8 cellular contexts compared by ENCODE assay signal in genomic region chr10:112184052-112184371, GRCh38. TPM values are rescaled to one million over a fixed set of nuclear protein-coding genes. Genes with fewer than 3 reads are reported as not detected.
A peak's percentile ranks its signal among the peaks of the same experiment; 100 is the strongest.
DNase-seq lines count a peak whose midpoint lies in the region; ATAC-seq lines count a peak whose summit lies in the region.

No MANE protein-coding gene starts in this region.

- peak overlapping the region; percentile 38 for H3K27ac ChIP-seq in stomach smooth muscle (ENCODE audit: low read length)

- H3K4me1 Mint-ChIP-seq in activated T-helper 17 cell treated with anti-CD3 and anti-CD28 coated beads, Interleukin-2, amount 50 U/mL, for 72 hours: peaks cover 5% of the 10 kb centered on the region

- no peaks in the 10 kb centered on the region for H3K27me3 ChIP-seq in stomach smooth muscle (ENCODE audit: control insufficient read depth in 1 of 2, insufficient read depth in 2 of 2, low read length in 2 of 2)

- H3K4me3 ChIP-seq in iPS-18c (ENCODE audit: insufficient read depth, low read depth, low read length): peak overlapping the region; percentile 88
- peak overlapping the region; percentile 88 to 99 for H3K4me3 ChIP-seq in stomach smooth muscle (ENCODE audit: low read length in 2 of 2)

- peaks cover 3% of the 10 kb centered on the region for H3K9me3 Mint-ChIP-seq in activated T-helper 17 cell treated with anti-CD3 and anti-CD28 coated beads, Interleukin-2, amount 50 U/mL, for 72 hours

- peak overlapping the region; percentile 89 for H3K4me3 Mint-ChIP-seq in activated T-helper 17 cell treated with anti-CD3 and anti-CD28 coated beads, Interleukin-2, amount 50 U/mL, for 72 hours

- H3K27ac Mint-ChIP-seq in activated T-helper 17 cell treated with anti-CD3 and anti-CD28 coated beads, Interleukin-2, amount 50 U/mL, for 72 hours: peak overlapping the region; percentile 92

- no peak for ATAC-seq in activated T-helper 17 cell treated with anti-CD3 and anti-CD28 coated beads, Interleukin-2, amount 50 U/mL, for 72 hours (replicated peaks)

- H3K36me3 Mint-ChIP-seq in activated T-helper 17 cell treated with anti-CD3 and anti-CD28 coated beads, Interleukin-2, amount 50 U/mL, for 72 hours (ENCODE audit: low read depth): peaks cover 17% of the 10 kb centered on the region

- H3K9me3 ChIP-seq in iPS-18c (ENCODE audit: control insufficient read depth, insufficient read depth, low read length): no peaks in the 10 kb centered on the region
- H3K9me3 ChIP-seq in stomach smooth muscle (ENCODE audit: control insufficient read depth in 2 of 2, low read length in 2 of 2): no peaks in the 10 kb centered on the region

- H3K36me3 ChIP-seq in stomach smooth muscle (ENCODE audit: control insufficient read depth in 2 of 2, insufficient read depth in 2 of 2, low read length in 2 of 2): peaks cover 0 to 5% of the 10 kb centered on the region in 2 donors

- peak overlapping the region; percentile 83 to 86 for H3K9ac ChIP-seq in stomach smooth muscle (ENCODE audit: low read length in 2 of 2)

- DNase-seq in DMS79 (lab: John Stamatoyannopoulos, UW): peak; percentile 25
- DNase-seq in DMS79 treated with DMSO at 0.1 percent for 48 hours (lab: John Stamatoyannopoulos, UW): no peak
- DNase-seq in globus pallidus (ENCODE audit: low spot score): no peak
- no peak for DNase-seq in SW480 (ENCODE audit: low spot score)
- no peak for DNase-seq in pons (ENCODE audit: low spot score)

- peaks cover 6% of the 10 kb centered on the region for H3K27me3 Mint-ChIP-seq in activated T-helper 17 cell treated with anti-CD3 and anti-CD28 coated beads, Interleukin-2, amount 50 U/mL, for 72 hours

- H3K4me1 ChIP-seq in stomach smooth muscle (ENCODE audit: control insufficient read depth, insufficient read depth, low read length): peaks cover 10% of the 10 kb centered on the region

RNA-seq across cellular contexts. Expression of gene GPAM, which starts 0.4 kb away (rescaled TPM):
- total RNA-seq in activated T-helper 17 cell treated with anti-CD3 and anti-CD28 coated beads, Interleukin-2, amount 50 U/mL, for 72 hours: 10 to 100 TPM in 1 of 2 donors, 1 to 10 TPM in 1; 4.4 to 12.2 TPM
